In genomic region chr14:32508281-32508680, GRCh38 we compare ENCODE assay signal across 14 cellular contexts.
DNase-seq lines count a peak whose midpoint lies in the region; ATAC-seq, FAIRE-seq and TF ChIP-seq lines count a peak whose summit lies in the region.
"Had no signal": no experiment of that assay in that cellular context is flagged by ENCODE, and none has a peak within 500 bp of the region (broad histone marks: within the 10 kb centered on the region; RNA-seq: fewer than 3 reads in every experiment).

No MANE protein-coding gene starts in this region.

- no peak for TF ChIP-seq CTCF in RWPE1 (conservative IDR thresholded peaks at IDR 0.05; ENCODE audit: low read depth)
- no peak for TF ChIP-seq CTCF in endothelial cell of umbilical vein (IDR thresholded peaks at IDR 0.05; ENCODE audit: extremely low read depth in 1 of 2, insufficient read depth in 1 of 2, low read depth in 1 of 2, low read length in 2 of 2)
- TF ChIP-seq CTCF in neural cell (IDR thresholded peaks at IDR 0.05; ENCODE audit: poor library complexity, severe bottlenecking), result no peak
- TF ChIP-seq CTCF in endothelial cell (IDR thresholded peaks at IDR 0.05; ENCODE audit: unreplicated experiment), result no peak

- no peak overlapping the region for H3K9ac ChIP-seq in endothelial cell of umbilical vein (replicated peaks; ENCODE audit: extremely low read depth, insufficient read depth, low read length)
- H3K9ac ChIP-seq in neural cell (ENCODE audit: low read length), result no peak overlapping the region

- H3K79me2 ChIP-seq in ACC112 (ENCODE audit: control insufficient read depth, insufficient read depth, low read length, unreplicated experiment) (no peaks in the 10 kb centered on the region), endothelial cell of umbilical vein (ENCODE audit: control insufficient read depth, insufficient read depth, low read length) (no peaks in the 10 kb centered on the region), neural cell (replicated peaks; ENCODE audit: insufficient read depth, low read length) (peaks cover 16% of the 10 kb centered on the region)

- H3K36me3 ChIP-seq in ACC112 (ENCODE audit: insufficient read depth, low read length) (no peaks in the 10 kb centered on the region), endothelial cell of umbilical vein (ENCODE audit: control insufficient read depth in 2 of 2, extremely low read depth in 1 of 2, insufficient read depth in 2 of 2, low read length in 2 of 2) (no peaks in the 10 kb centered on the region), neural cell (ENCODE audit: insufficient read depth, low read length) (no peaks in the 10 kb centered on the region)
- H3K36me3 ChIP-seq: BE2C, spleen had no signal

- H3K27ac Mint-ChIP-seq in endothelial cell (ENCODE audit: unreplicated experiment), result no peak overlapping the region
- H3K27ac Mint-ChIP-seq: activated naive CD4-positive, alpha-beta T cell treated with anti-CD3 and anti-CD28 coated beads, Interleukin-2, amount 50 U/mL, for 72 hours had no signal

- H3K4me3 ChIP-seq in ACC112 (ENCODE audit: low read depth, low read length) (no peak overlapping the region), endothelial cell of umbilical vein (replicated peaks in 1 of 3; ENCODE audit: insufficient read depth in 1 of 3, low read depth in 1 of 3, low read length in 3 of 3) (no peak overlapping the region), neural cell (ENCODE audit: low read length) (peak overlapping the region; percentile 22)
- H3K4me3 ChIP-seq: spleen had no signal

- CTCF ChIA-PET in RWPE1 (lab: Yijun Ruan, JAX) (interaction anchor here (0.6 kb wide), 1 partner anchor 32 kb away, joined by 3 read pairs; no protein-coding TSS in a partner anchor), endothelial cell of umbilical vein (lab: Charles Lee) (no interaction called here)

- H4K20me1 ChIP-seq in endothelial cell of umbilical vein (replicated peaks; ENCODE audit: control insufficient read depth, extremely low read depth, insufficient read depth, low read length) (no peaks in the 10 kb centered on the region), neural cell (ENCODE audit: insufficient read depth) (no peaks in the 10 kb centered on the region)

- no TSS peak for BruUV-seq in endothelial cell of umbilical vein (replicated peaks; lab: Mats Ljungman, UMichigan)

- no peaks in the 10 kb centered on the region for H3K9me2 ChIP-seq in neural cell (ENCODE audit: insufficient read depth, low read length)

- H2AFZ ChIP-seq in ACC112 (ENCODE audit: low read length, unreplicated experiment) (peak overlapping the region; percentile 77), endothelial cell of umbilical vein (ENCODE audit: low read depth, low read length) (no peak overlapping the region), neural cell (ENCODE audit: low read depth, low read length) (no peak overlapping the region)

- intact Hi-C loops in endothelial cell of umbilical vein (cut with micrococcal nuclease), result loop anchor here (2.0 to 5.0 kb wide), 2 partner anchors 39 to 91 kb away; no protein-coding TSS in a partner anchor

- no peak overlapping the region for H3K4me3 Mint-ChIP-seq in endothelial cell (ENCODE audit: unreplicated experiment)

- no peak for DNase-seq in RWPE1 (ENCODE audit: low spot score)
- no peak for DNase-seq in endothelial cell of umbilical vein (ENCODE audit: low read depth, low spot score)
- no peak for DNase-seq in endothelial cell (ENCODE audit: low spot score)
- no peak for DNase-seq in effector CD8-positive, alpha-beta T cell (lab: John Stamatoyannopoulos, UW)
- DNase-seq: activated CD8-positive, alpha-beta memory T cell treated with anti-CD3 and anti-CD28 coated beads for 24 hours; BE2C; KBM-7; NCI-H187; spleen had no signal

- H3K36me3 Mint-ChIP-seq in endothelial cell (ENCODE audit: low read depth, unreplicated experiment), result no peaks in the 10 kb centered on the region
- H3K36me3 Mint-ChIP-seq: activated naive CD4-positive, alpha-beta T cell treated with anti-CD3 and anti-CD28 coated beads, Interleukin-2, amount 50 U/mL, for 72 hours had no signal

- POLR2A ChIA-PET in RWPE1 (lab: Yijun Ruan, JAX; ENCODE audit: low non-redundant PET), result no interaction called here
- POLR2A ChIA-PET in endothelial cell of umbilical vein (lab: Charles Lee), result interaction anchor here (0.5 kb wide), 1 partner anchor 16 kb away, joined by 3 read pairs; no protein-coding TSS in a partner anchor

- FAIRE-seq in endothelial cell of umbilical vein (lab: Jason Lieb, UNC), result peak; percentile 49

- dilution Hi-C loops in endothelial cell of umbilical vein (cut with MboI; ENCODE audit: extremely low pct_ligation_motif_present, low sequenced_read_pairs), result no loop called here

- H3K4me2 ChIP-seq in endothelial cell of umbilical vein (ENCODE audit: insufficient read depth, low read length) (no peak overlapping the region), neural cell (ENCODE audit: low read length) (no peak overlapping the region)

- H3K9me3 ChIP-seq in endothelial cell of umbilical vein (replicated peaks; ENCODE audit: control insufficient read depth, insufficient read depth, low read length) (no peaks in the 10 kb centered on the region), neural cell (ENCODE audit: low read length) (no peaks in the 10 kb centered on the region)
- H3K9me3 ChIP-seq: BE2C, spleen had no signal

- H3F3A ChIP-seq in neural cell (ENCODE audit: insufficient read depth, low read length, poor library complexity, severe bottlenecking), result no peaks in the 10 kb centered on the region

- no peak for TF ChIP-seq EP300 in neural cell (conservative IDR thresholded peaks at IDR 0.05; ENCODE audit: poor library complexity, severe bottlenecking)

- H3K27ac ChIP-seq in ACC112 (ENCODE audit: low read depth, low read length) (peak overlapping the region; percentile 85), RWPE1 (peak overlapping the region; percentile 94), endothelial cell of umbilical vein (ENCODE audit: insufficient read depth, low read depth, low read length) (no peak overlapping the region), neural cell (ENCODE audit: low read length) (no peak overlapping the region)

- H3K9me1 ChIP-seq in endothelial cell of umbilical vein (replicated peaks; ENCODE audit: control insufficient read depth, extremely low read depth, insufficient read depth, low read length), result no peaks in the 10 kb centered on the region

- H3K27me3 ChIP-seq in ACC112 (ENCODE audit: insufficient read depth, low read length), result no peaks in the 10 kb centered on the region
- no peaks in the 10 kb centered on the region for H3K27me3 ChIP-seq in endothelial cell of umbilical vein (ENCODE audit: control insufficient read depth in 2 of 2, insufficient read depth in 2 of 2, low read length in 2 of 2)
- no peaks in the 10 kb centered on the region for H3K27me3 ChIP-seq in neural cell (ENCODE audit: insufficient read depth, low read depth, low read length)
- H3K27me3 ChIP-seq: BE2C, spleen had no signal

- H3K27me3 Mint-ChIP-seq in endothelial cell (ENCODE audit: unreplicated experiment), result no peaks in the 10 kb centered on the region

- peaks cover 43% of the 10 kb centered on the region for H3K4me1 ChIP-seq in ACC112 (ENCODE audit: control insufficient read depth, insufficient read depth, low read length, unreplicated experiment)
- H3K4me1 ChIP-seq in endothelial cell of umbilical vein (ENCODE audit: control insufficient read depth, extremely low read depth, insufficient read depth, low read length), result peaks cover 14% of the 10 kb centered on the region
- H3K4me1 ChIP-seq: BE2C, spleen had no signal

- H3K9me3 Mint-ChIP-seq in endothelial cell (ENCODE audit: unreplicated experiment), result no peaks in the 10 kb centered on the region
- H3K9me3 Mint-ChIP-seq: activated naive CD4-positive, alpha-beta T cell treated with anti-CD3 and anti-CD28 coated beads, Interleukin-2, amount 50 U/mL, for 72 hours had no signal

- no peaks in the 10 kb centered on the region for H3K4me1 Mint-ChIP-seq in endothelial cell (ENCODE audit: unreplicated experiment)

- no peak for TF ChIP-seq RAD21 in neural cell (conservative IDR thresholded peaks at IDR 0.05)

- ATAC-seq in HG03196 (IDR thresholded peaks at IDR 0.05; ENCODE audit: unreplicated experiment) (no peak), HG02763 (IDR thresholded peaks at IDR 0.05; ENCODE audit: unreplicated experiment) (no peak)
- ATAC-seq: activated naive CD4-positive, alpha-beta T cell treated with anti-CD3 and anti-CD28 coated beads, Interleukin-2, amount 50 U/mL, for 72 hours had no signal

- TF ChIP-seq POLR2A in endothelial cell of umbilical vein (IDR thresholded peaks at IDR 0.05; ENCODE audit: low read depth, low read length), result no peak

TF ChIP-seq in endothelial cell of umbilical vein, 7 proteins besides CTCF, POLR2A, EP300 and RAD21:
- no peak for TF ChIP-seq FOS (IDR thresholded peaks at IDR 0.05; ENCODE audit: borderline replicate concordance, insufficient read depth, low read length)
- TF ChIP-seq JUN (IDR thresholded peaks at IDR 0.05; ENCODE audit: borderline replicate concordance, insufficient read depth, insufficient read length, low read depth), result no peak
- no peak for TF ChIP-seq GATA2 (IDR thresholded peaks at IDR 0.05; ENCODE audit: insufficient read depth, insufficient read length, low read depth, low read length)
- TF ChIP-seq POLR2AphosphoS5 (IDR thresholded peaks at IDR 0.05; ENCODE audit: insufficient read depth, low read depth, low read length), result no peak
- no peak for TF ChIP-seq MYC (IDR thresholded peaks at IDR 0.05; ENCODE audit: low read depth, low read length)
- TF ChIP-seq, protein P1, sequence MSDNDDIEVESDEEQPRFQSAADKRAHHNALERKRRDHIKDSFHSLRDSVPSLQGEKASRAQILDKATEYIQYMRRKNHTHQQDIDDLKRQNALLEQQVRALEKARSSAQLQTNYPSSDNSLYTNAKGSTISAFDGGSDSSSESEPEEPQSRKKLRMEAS (IDR thresholded peaks at IDR 0.05; ENCODE audit: insufficient read depth, insufficient read length), result no peak
- TF ChIP-seq EZH2 (IDR thresholded peaks at IDR 0.05; ENCODE audit: borderline replicate concordance, low read depth, low read length, severe bottlenecking), result no peak

TF ChIP-seq in neural cell, 6 proteins besides CTCF, POLR2A, EP300 and RAD21 (continues in another document):
- TF ChIP-seq TAF1 (IDR thresholded peaks at IDR 0.05; ENCODE audit: low read depth) (no peak), EZH2 (IDR thresholded peaks at IDR 0.05; ENCODE audit: borderline replicate concordance, insufficient read depth, low read length, poor library complexity, severe bottlenecking) (no peak)

Comparison
In these comparisons a context has a peak if more than half of its experiments do, and no peak if none do; other contexts are left out.
1. H3K27ac ChIP-seq: peak in ACC112 (single experiment) and RWPE1 (single experiment); none in endothelial cell of umbilical vein (single experiment) and neural cell (single experiment).